1 cellular context compared by ENCODE assay signal in the genomic region with DNA sequence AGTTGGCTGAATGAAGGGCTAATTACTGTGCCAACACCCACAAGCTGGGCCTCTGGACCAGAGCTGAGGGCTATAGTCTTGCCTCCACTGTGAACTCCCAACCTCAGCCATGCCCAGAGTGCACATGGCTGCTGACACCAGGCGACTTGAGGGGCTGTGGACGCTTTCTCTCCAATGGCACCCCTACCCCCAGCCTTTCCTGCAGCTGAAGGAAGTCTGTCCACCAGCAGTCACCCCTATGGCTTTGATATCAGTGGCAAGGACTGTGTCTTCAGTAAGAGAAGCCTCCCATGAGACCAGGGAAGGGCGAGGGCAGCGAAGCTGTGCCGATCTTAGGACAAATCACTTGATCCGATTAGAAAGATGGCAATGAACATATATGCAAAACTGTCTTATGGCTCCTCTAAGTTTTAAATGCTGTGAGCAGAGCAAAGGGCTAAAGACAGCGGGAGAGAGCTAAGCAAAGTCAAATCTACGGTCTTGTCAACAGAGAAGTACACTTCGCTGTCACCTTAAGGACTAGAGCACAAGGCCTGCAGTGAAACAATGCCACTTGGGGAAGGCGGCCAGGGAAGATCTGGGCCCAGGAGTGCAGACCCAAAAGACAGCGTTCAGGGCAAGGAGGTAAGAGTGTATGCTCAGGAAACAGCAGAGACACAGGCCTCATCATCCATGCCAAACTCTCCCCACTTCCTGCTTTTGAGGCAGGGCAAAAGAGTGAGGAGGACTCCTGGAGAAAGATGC.
TF ChIP-seq lines count a peak whose summit lies in the region.

No MANE protein-coding gene starts in this region.

TF ChIP-seq in H1, 55 proteins besides CTCF, POLR2A, EP300 and RAD21:
- TF ChIP-seq KDM5A (IDR thresholded peaks at IDR 0.05; ENCODE audit: low read length) (no peak), RBBP5 (IDR thresholded peaks at IDR 0.05; ENCODE audit: borderline replicate concordance, low read depth, low read length) (no peak), GTF2F1 (IDR thresholded peaks at IDR 0.05; ENCODE audit: borderline replicate concordance, low read depth, low read length) (no peak), RXRA (IDR thresholded peaks at IDR 0.05; ENCODE audit: insufficient read depth, low read depth, low read length) (no peak), BRCA1 (IDR thresholded peaks at IDR 0.05; ENCODE audit: low read depth, low read length) (no peak), MAFK (IDR thresholded peaks at IDR 0.05; ENCODE audit: low read depth, low read length) (no peak), JUN (IDR thresholded peaks at IDR 0.05; ENCODE audit: low read depth, low read length) (no peak)
- TF ChIP-seq, protein P1, sequence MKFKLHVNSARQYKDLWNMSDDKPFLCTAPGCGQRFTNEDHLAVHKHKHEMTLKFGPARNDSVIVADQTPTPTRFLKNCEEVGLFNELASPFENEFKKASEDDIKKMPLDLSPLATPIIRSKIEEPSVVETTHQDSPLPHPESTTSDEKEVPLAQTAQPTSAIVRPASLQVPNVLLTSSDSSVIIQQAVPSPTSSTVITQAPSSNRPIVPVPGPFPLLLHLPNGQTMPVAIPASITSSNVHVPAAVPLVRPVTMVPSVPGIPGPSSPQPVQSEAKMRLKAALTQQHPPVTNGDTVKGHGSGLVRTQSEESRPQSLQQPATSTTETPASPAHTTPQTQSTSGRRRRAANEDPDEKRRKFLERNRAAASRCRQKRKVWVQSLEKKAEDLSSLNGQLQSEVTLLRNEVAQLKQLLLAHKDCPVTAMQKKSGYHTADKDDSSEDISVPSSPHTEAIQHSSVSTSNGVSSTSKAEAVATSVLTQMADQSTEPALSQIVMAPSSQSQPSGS (IDR thresholded peaks at IDR 0.05; ENCODE audit: low read length), result no peak
